In genomic region chr10:103729851-103730250, GRCh38 we compare ENCODE assay signal across 22 cellular contexts.
"Had no signal": no experiment of that assay in that cellular context is flagged by ENCODE, and none has a peak within 500 bp of the region (broad histone marks: within the 10 kb centered on the region; RNA-seq: fewer than 3 reads in every experiment).

No MANE protein-coding gene starts in this region.

- H3K27ac Mint-ChIP-seq: natural killer cell treated with Interleukin-12 subunit alpha and Interleukin-12 subunit beta and Interleukin-15 and Interleukin-18, amount 100 ng/mL, for 72 hours; progenitor cell of endocrine pancreas had no signal

- H3K36me3 Mint-ChIP-seq: naive B cell; natural killer cell treated with Interleukin-12 subunit alpha and Interleukin-12 subunit beta and Interleukin-15 and Interleukin-18, amount 100 ng/mL, for 72 hours had no signal

- H3K4me3 Mint-ChIP-seq: mesothelial cell of epicardium; naive B cell; natural killer cell treated with Interleukin-12 subunit alpha and Interleukin-12 subunit beta and Interleukin-15 and Interleukin-18, amount 100 ng/mL, for 72 hours; neural crest cell had no signal

- H3K4me3 ChIP-seq: dorsolateral prefrontal cortex, mucosa of descending colon, smooth muscle cell, testis, transverse colon had no signal

- H3K9me3 ChIP-seq: mucosa of descending colon, testis, transverse colon had no signal

- H3K4me2 ChIP-seq: smooth muscle cell had no signal

- H3K4me1 Mint-ChIP-seq: naive B cell had no signal

- H3K4me1 ChIP-seq: testis had no signal

- H3K9ac ChIP-seq: parathyroid adenoma had no signal

- H2AFZ ChIP-seq: parathyroid adenoma had no signal

- H3K27me3 Mint-ChIP-seq: natural killer cell treated with Interleukin-12 subunit alpha and Interleukin-12 subunit beta and Interleukin-15 and Interleukin-18, amount 100 ng/mL, for 72 hours; progenitor cell of endocrine pancreas had no signal

- H3K36me3 ChIP-seq: transverse colon had no signal

- H3K27ac ChIP-seq: dorsolateral prefrontal cortex, parathyroid adenoma, testis, transverse colon had no signal

- DNase-seq: dorsolateral prefrontal cortex; effector CD4-positive, alpha-beta T cell; kidney; mesenchymal stem cell; mucosa of descending colon; naive B cell; stimulated activated CD4-positive, alpha-beta T cell treated with anti-CD3 and anti-CD28 coated beads, Interleukin-12 subunit alpha, Interleukin-12 subunit beta, amount 100 ng/mL, for 4 hours; stimulated activated CD4-positive, alpha-beta T cell treated with anti-CD3 and anti-CD28 coated beads, Interleukin-1b, Interleukin-23, amount 100 ng/mL, for 48 hours; stimulated activated CD4-positive, alpha-beta T cell treated with anti-CD3 and anti-CD28 coated beads, Interleukin-4, amount 100 ng/mL, for 1 hour; stimulated activated CD8-positive, alpha-beta memory T cell treated with anti-CD3 and anti-CD28 coated beads, Interleukin-4, amount 100 ng/mL, for 48 hours; stimulated activated naive CD4-positive, alpha-beta T cell treated with Interleukin-2 at 50 U/mL for 16 hours; substantia nigra; testis; transverse colon had no signal

- H3K27me3 ChIP-seq: dorsolateral prefrontal cortex, testis, transverse colon had no signal

- ATAC-seq: left lobe of liver; mucosa of descending colon; natural killer cell treated with Interleukin-12 subunit alpha and Interleukin-12 subunit beta and Interleukin-15 and Interleukin-18, amount 100 ng/mL, for 72 hours; sciatic nerve had no signal

- H3K9me3 Mint-ChIP-seq: mesothelial cell of epicardium; naive B cell; natural killer cell treated with Interleukin-12 subunit alpha and Interleukin-12 subunit beta and Interleukin-15 and Interleukin-18, amount 100 ng/mL, for 72 hours; neural crest cell had no signal

- H3K79me2 ChIP-seq: parathyroid adenoma had no signal
